13 cellular contexts compared by ENCODE assay signal in genomic region chr9:114371343-114371985, GRCh38. TPM values are rescaled to one million over a fixed set of nuclear protein-coding genes. Genes with fewer than 3 reads are reported as not detected.
DNase-seq lines count a peak whose midpoint lies in the region; TF ChIP-seq lines count a peak whose summit lies in the region.
"Had no signal": no experiment of that assay in that cellular context is flagged by ENCODE, and none has a peak within 500 bp of the region (broad histone marks: within the 10 kb centered on the region; RNA-seq: fewer than 3 reads in every experiment).

No MANE protein-coding gene starts in this region.

- H3K27me3 Mint-ChIP-seq in CD14-positive monocyte (ENCODE audit: low read depth in 3 of 3) (no peaks in the 10 kb centered on the region), Caco-2 (ENCODE audit: insufficient read depth, unreplicated experiment) (no peaks in the 10 kb centered on the region)

- H3K4me1 ChIP-seq in ascending aorta: peaks cover 0 to 27% of the 10 kb centered on the region in 2 donors
- peaks cover 3 to 22% of the 10 kb centered on the region in 2 donors for H3K4me1 ChIP-seq in muscle layer of duodenum (ENCODE audit: control insufficient read depth in 1 of 2, insufficient read depth in 2 of 2, low read length in 2 of 2)
- H3K4me1 ChIP-seq in Caco-2: peaks cover 5% of the 10 kb centered on the region
- H3K4me1 ChIP-seq in left ventricle myocardium inferior: peaks cover 23% of the 10 kb centered on the region

- BruUV-seq in Caco-2 (replicated peaks; lab: Mats Ljungman, UMichigan): no TSS peak

- peak overlapping the region; percentile 51 to 83 for H3K4me3 Mint-ChIP-seq in CD14-positive monocyte
- no peak overlapping the region for H3K4me3 Mint-ChIP-seq in Caco-2 (ENCODE audit: unreplicated experiment)

- H3K27ac Mint-ChIP-seq in CD14-positive monocyte (peak overlapping the region; percentile 97 to 99 (median 98)), Caco-2 (ENCODE audit: unreplicated experiment) (no peak overlapping the region)

- POLR2A ChIA-PET in Caco-2 (lab: Charles Lee): no interaction called here

- CTCF ChIA-PET in Caco-2 (lab: Charles Lee): no interaction called here

- H3K36me3 Mint-ChIP-seq in CD14-positive monocyte: peaks cover 76 to 84% of the 10 kb centered on the region in 2 donors
- peaks cover 6% of the 10 kb centered on the region for H3K36me3 Mint-ChIP-seq in Caco-2 (ENCODE audit: insufficient read depth, unreplicated experiment)

- H3K4me3 ChIP-seq in Jurkat, Clone E6-1 (ENCODE audit: low read length): peak overlapping the region; percentile 54
- H3K4me3 ChIP-seq in ascending aorta (no peak overlapping the region), muscle layer of duodenum (ENCODE audit: low read depth in 1 of 2, low read length in 2 of 2) (no peak overlapping the region), Caco-2 (ENCODE audit: low read depth, low read length) (no peak overlapping the region), left ventricle myocardium inferior (no peak overlapping the region)

- peaks cover 26 to 72% of the 10 kb centered on the region in 2 donors for H3K36me3 ChIP-seq in ascending aorta
- peaks cover 23 to 40% of the 10 kb centered on the region in 2 donors for H3K36me3 ChIP-seq in muscle layer of duodenum (ENCODE audit: control insufficient read depth in 1 of 2, insufficient read depth in 2 of 2, low read length in 2 of 2)
- peaks cover 2% of the 10 kb centered on the region; the same call in 1 of the 2 replicates for H3K36me3 ChIP-seq in Caco-2 (ENCODE audit: control insufficient read depth, insufficient read depth, low read length)
- peaks cover 30% of the 10 kb centered on the region for H3K36me3 ChIP-seq in left ventricle myocardium inferior

- peak; percentile 32 for DNase-seq in CD14-positive monocyte (ENCODE audit: low spot score)
- DNase-seq in Jurkat, Clone E6-1 (ENCODE audit: low read depth, low spot score): no peak
- no peak for DNase-seq in ascending aorta (ENCODE audit: low spot score in 2 of 2)
- DNase-seq in NCI-H524 treated with DMSO at 0.1 percent for 48 hours (lab: John Stamatoyannopoulos, UW): no peak
- DNase-seq in Caco-2: no peak
- no peak for DNase-seq in left ventricle myocardium inferior
- no peak for DNase-seq in cardiac septum (ENCODE audit: low spot score)
- DNase-seq: Calu3, NCI-H1417 had no signal

- H3K27me3 ChIP-seq in ascending aorta (no peaks in the 10 kb centered on the region), muscle layer of duodenum (ENCODE audit: low read depth, low read length) (no peaks in the 10 kb centered on the region), Caco-2 (replicated peaks; ENCODE audit: control insufficient read depth, insufficient read depth, low read length) (no peaks in the 10 kb centered on the region), left ventricle myocardium inferior (ENCODE audit: low read depth) (no peaks in the 10 kb centered on the region)

- intact Hi-C loops in CD14-positive monocyte (cut with micrococcal nuclease) (no loop called here), ascending aorta (cut with DNase I) (no loop called here), Caco-2 (cut with micrococcal nuclease; ENCODE audit: unreplicated experiment) (no loop called here), left ventricle myocardium inferior (cut with micrococcal nuclease) (no loop called here), cardiac septum (cut with DNase I) (no loop called here)

- TF ChIP-seq CTCF in CD14-positive monocyte (IDR thresholded peaks at IDR 0.05) (no peak), ascending aorta (IDR thresholded peaks at IDR 0.05) (no peak), Caco-2 (IDR thresholded peaks at IDR 0.05; ENCODE audit: insufficient read depth in 1 of 2, low read depth in 1 of 2, low read length in 1 of 2, severe bottlenecking in 1 of 2, unreplicated experiment in 1 of 2) (no peak), left ventricle myocardium inferior (IDR thresholded peaks at IDR 0.05; ENCODE audit: borderline replicate concordance) (no peak)

- H3K27ac ChIP-seq in ascending aorta: peak overlapping the region; percentile 72 to 75
- H3K27ac ChIP-seq in muscle layer of duodenum (ENCODE audit: low read length): peak overlapping the region; percentile 63
- no peak overlapping the region for H3K27ac ChIP-seq in left ventricle myocardium inferior (replicated peaks)
- H3K27ac ChIP-seq: VCaP had no signal

- H3K9me3 Mint-ChIP-seq in CD14-positive monocyte (peaks cover 0 to 2% (median 0%) of the 10 kb centered on the region in 7 donors), Caco-2 (ENCODE audit: unreplicated experiment) (no peaks in the 10 kb centered on the region)

- peaks cover 89% of the 10 kb centered on the region for H3K4me1 Mint-ChIP-seq in CD14-positive monocyte
- peaks cover 7% of the 10 kb centered on the region for H3K4me1 Mint-ChIP-seq in Caco-2 (ENCODE audit: low read depth, unreplicated experiment)

- H3K9me3 ChIP-seq in ascending aorta: no peaks in the 10 kb centered on the region
- H3K9me3 ChIP-seq in muscle layer of duodenum (ENCODE audit: control insufficient read depth in 1 of 2, low read length in 2 of 2): no peaks in the 10 kb centered on the region
- H3K9me3 ChIP-seq in Caco-2: no peaks in the 10 kb centered on the region
- no peaks in the 10 kb centered on the region for H3K9me3 ChIP-seq in left ventricle myocardium inferior (replicated peaks)

RNA-seq across cellular contexts. Expression of gene AKNA, which starts 16.3 kb away (rescaled TPM):
- polyA plus RNA-seq in CD14-positive monocyte: 1 to 10 TPM; 3.3 to 7.3 TPM
- 45.2 TPM for polyA plus RNA-seq in Jurkat, Clone E6-1 (2012; ENCODE audit: insufficient read depth, insufficient read length)
- total RNA-seq in ascending aorta (87.9 TPM), Caco-2 (2022) (43.0 and 57.8 TPM in 2 replicates), left ventricle myocardium inferior (6.3 TPM), cardiac septum (4.5 TPM)

RNA-seq across cellular contexts. Expression of gene ORM2, which starts 41.8 kb away (rescaled TPM):
- polyA plus RNA-seq in CD14-positive monocyte: under 1 TPM in 1 of 2 donors, not detected in 1; 0.30 TPM
- not detected for polyA plus RNA-seq in Jurkat, Clone E6-1 (2012; ENCODE audit: insufficient read depth, insufficient read length)
- 0.64 TPM for total RNA-seq in ascending aorta
- total RNA-seq in Caco-2 (2022): 45.5 and 46.0 TPM in 2 replicates
- total RNA-seq in left ventricle myocardium inferior: not detected
- total RNA-seq in cardiac septum: 0.32 TPM
- total RNA-seq: astrocyte, Calu3, right cardiac atrium had no signal

RNA-seq across cellular contexts. Expression of gene ORM1, which starts 48.6 kb away (rescaled TPM):
- polyA plus RNA-seq in CD14-positive monocyte: 1 to 10 TPM; 2.2 to 2.8 TPM
- polyA plus RNA-seq in Jurkat, Clone E6-1 (2012; ENCODE audit: insufficient read depth, insufficient read length): not detected
- total RNA-seq in ascending aorta: 53.3 TPM
- 18.3 and 27.5 TPM in 2 replicates for total RNA-seq in Caco-2 (2022)
- total RNA-seq in left ventricle myocardium inferior: not detected
- total RNA-seq in cardiac septum: not detected
- total RNA-seq: astrocyte, Calu3 had no signal

Comparison
In these comparisons a context has a peak if more than half of its experiments do, and no peak if none do; other contexts are left out.
1. RNA of gene ORM2, which starts 41.8 kb away (total RNA-seq): 45.5 to 46.0 TPM in Caco-2; 0.64 TPM in ascending aorta (single experiment), 0.32 TPM in cardiac septum (single experiment) and not detected in left ventricle myocardium inferior (single experiment); every median in the first group is over 10 times any median in the second.
2. RNA of gene ORM1, which starts 48.6 kb away (total RNA-seq): 53.3 TPM in ascending aorta (single experiment) and 18.3 to 27.5 TPM in Caco-2; not detected in left ventricle myocardium inferior (single experiment) and not detected in cardiac septum (single experiment); every median in the first group is over 10 times any median in the second.